ENCODE assay signal across 1 cellular context in genomic region chr17:60598001-60598736, GRCh38.
A peak's percentile ranks its signal among the peaks of the same experiment; 100 is the strongest.
TF ChIP-seq lines count a peak whose summit lies in the region.

No MANE protein-coding gene starts in this region.

TF ChIP-seq in HEK293, 187 proteins besides CTCF, POLR2A, EP300 and RAD21 (continued from another document):
- TF ChIP-seq ZBTB8A (tag by site-specific recombination; IDR thresholded peaks at IDR 0.05) (peak; percentile 19; the same call in 1 of the 2 replicates), ZNF747 (tag by site-specific recombination; IDR thresholded peaks at IDR 0.05) (no peak), ZNF792 (tag by site-specific recombination; IDR thresholded peaks at IDR 0.05) (no peak), ZBTB11 (tag by site-specific recombination; conservative IDR thresholded peaks at IDR 0.05; ENCODE audit: low read depth) (no peak), ZNF600 (tag by site-specific recombination; IDR thresholded peaks at IDR 0.05) (peak; percentile 98), ZNF335 (tag by site-specific recombination; conservative IDR thresholded peaks at IDR 0.05) (0 out of 2 replicates have a peak, but pooled peaks have one; percentile 25), ZBTB1 (tag by site-specific recombination; IDR thresholded peaks at IDR 0.05) (no peak), ZEB2 (tag by site-specific recombination; IDR thresholded peaks at IDR 0.05) (0 out of 2 replicates have a peak, but pooled peaks have one; percentile 42), ZNF280C (tag by site-specific recombination; IDR thresholded peaks at IDR 0.05) (no peak), ZNF629 (tag by site-specific recombination; IDR thresholded peaks at IDR 0.05) (peak; percentile 69), ZNF18 (tag by site-specific recombination; IDR thresholded peaks at IDR 0.05) (peak; percentile 82), PRDM10 (tag by site-specific recombination; IDR thresholded peaks at IDR 0.05) (peak; percentile 57), PRDM1 (tag by site-specific recombination; IDR thresholded peaks at IDR 0.05) (peak; percentile 98), ZNF26 (tag by site-specific recombination; IDR thresholded peaks at IDR 0.05) (no peak), ZNF132 (tag by site-specific recombination; IDR thresholded peaks at IDR 0.05; ENCODE audit: borderline replicate concordance) (no peak), ZNF843 (tag by site-specific recombination; IDR thresholded peaks at IDR 0.05) (0 out of 2 replicates have a peak, but pooled peaks have one; percentile 33), ZBTB6 (tag by site-specific recombination; IDR thresholded peaks at IDR 0.05) (0 out of 2 replicates have a peak, but pooled peaks have one; percentile 59), BCL11B (tag by site-specific recombination; IDR thresholded peaks at IDR 0.05; ENCODE audit: low read depth) (no peak), ZNF501 (tag by site-specific recombination; IDR thresholded peaks at IDR 0.05) (no peak), ZNF585B (tag by site-specific recombination; IDR thresholded peaks at IDR 0.05) (no peak), OSR2 (tag by site-specific recombination; IDR thresholded peaks at IDR 0.05) (peak; percentile 87), ZNF776 (tag by site-specific recombination; IDR thresholded peaks at IDR 0.05; ENCODE audit: borderline replicate concordance) (no peak), IKZF3 (tag by site-specific recombination; IDR thresholded peaks at IDR 0.05) (peak; percentile 27; the same call in 1 of the 2 replicates), PRDM6 (tag by site-specific recombination; IDR thresholded peaks at IDR 0.05) (peak; percentile 78), ZNF302 (tag by site-specific recombination; IDR thresholded peaks at IDR 0.05; ENCODE audit: low read depth) (no peak), ZNF626 (tag by site-specific recombination; IDR thresholded peaks at IDR 0.05) (no peak), SP7 (tag by site-specific recombination; IDR thresholded peaks at IDR 0.05) (peak; percentile 43; the same call in 1 of the 2 replicates), ZNF169 (tag by site-specific recombination; IDR thresholded peaks at IDR 0.05) (no peak)
TF ChIP-seq in HEK293: peak in this region for 24.
